10 cellular contexts compared by ENCODE assay signal in genomic region chr6:79630400-79630882, GRCh38. TPM values are rescaled to one million over a fixed set of nuclear protein-coding genes. Genes with fewer than 3 reads are reported as not detected.
DNase-seq lines count a peak whose midpoint lies in the region; ATAC-seq, FAIRE-seq and TF ChIP-seq lines count a peak whose summit lies in the region.
"Had no signal": no experiment of that assay in that cellular context is flagged by ENCODE, and none has a peak within 500 bp of the region (broad histone marks: within the 10 kb centered on the region; RNA-seq: fewer than 3 reads in every experiment).

No MANE protein-coding gene starts in this region.

- no peak for ATAC-seq in memory B cell (ENCODE audit: low read depth)

- H3K4me3 Mint-ChIP-seq in activated naive CD4-positive, alpha-beta T cell treated with anti-CD3 and anti-CD28 coated beads for 36 hours: peak overlapping the region; percentile 77
- H3K4me3 Mint-ChIP-seq in brain (peak overlapping the region; percentile 91 to 99 (median 94)), memory B cell (peak overlapping the region; percentile 15)

- H3K9me3 Mint-ChIP-seq in activated naive CD4-positive, alpha-beta T cell treated with anti-CD3 and anti-CD28 coated beads for 36 hours: no peaks in the 10 kb centered on the region
- no peaks in the 10 kb centered on the region for H3K9me3 Mint-ChIP-seq in brain
- H3K9me3 Mint-ChIP-seq in memory B cell: no peaks in the 10 kb centered on the region

- H3K27me3 ChIP-seq in transverse colon: no peaks in the 10 kb centered on the region

- H3K4me3 ChIP-seq in transverse colon: peak overlapping the region in 3 of 4 donors; percentile 62 to 97 (median 83)

- no peaks in the 10 kb centered on the region for H3K9me3 ChIP-seq in transverse colon

- H3K36me3 Mint-ChIP-seq in activated naive CD4-positive, alpha-beta T cell treated with anti-CD3 and anti-CD28 coated beads for 36 hours (ENCODE audit: low read depth): no peaks in the 10 kb centered on the region
- H3K36me3 Mint-ChIP-seq in brain: no peaks in the 10 kb centered on the region
- no peaks in the 10 kb centered on the region for H3K36me3 Mint-ChIP-seq in memory B cell

- H3K27ac ChIP-seq in transverse colon: peak overlapping the region; percentile 92 to 98 (median 96)

- 37 to 44% methylated on average over 7 to 8 of the region's 8 CpGs for WGBS in transverse colon (ENCODE audit: low coverage in 1 of 2), 2 donors

- H3K27me3 Mint-ChIP-seq in activated naive CD4-positive, alpha-beta T cell treated with anti-CD3 and anti-CD28 coated beads for 36 hours (ENCODE audit: low read depth): peaks cover 32% of the 10 kb centered on the region
- H3K27me3 Mint-ChIP-seq in brain (peaks cover 25% of the 10 kb centered on the region), memory B cell (peaks cover 19% of the 10 kb centered on the region)

- no peaks in the 10 kb centered on the region for H3K36me3 ChIP-seq in transverse colon

- CTCF ChIA-PET in activated naive CD4-positive, alpha-beta T cell treated with anti-CD3 and anti-CD28 coated beads for 36 hours (lab: Charles Lee): interaction anchor here (0.7 to 2.4 kb wide), 6 partner anchors 8 to 323 kb away, joined by 3 to 9 read pairs (median 4); no protein-coding TSS in a partner anchor

- H3K4me1 Mint-ChIP-seq in activated naive CD4-positive, alpha-beta T cell treated with anti-CD3 and anti-CD28 coated beads for 36 hours (ENCODE audit: low read depth): peaks cover 8% of the 10 kb centered on the region
- H3K4me1 Mint-ChIP-seq in brain (peaks cover 48% of the 10 kb centered on the region), memory B cell (peaks cover 6% of the 10 kb centered on the region)

- no peak for TF ChIP-seq EP300 in transverse colon (IDR thresholded peaks at IDR 0.05; ENCODE audit: low read depth)

- TF ChIP-seq POLR2A in transverse colon (IDR thresholded peaks at IDR 0.05): no peak

- in situ Hi-C loops in transverse colon (cut with MboI; ENCODE audit: low pct_ligation_motif_present in 1 of 4, low pct_unique_long_range_greater_than_20kb in 1 of 4, low sequenced_read_pairs in 3 of 4): no loop called here

- TF ChIP-seq CTCF in brain (conservative IDR thresholded peaks at IDR 0.05): no peak
- no peak for TF ChIP-seq CTCF in transverse colon (IDR thresholded peaks at IDR 0.05)

- H3K27ac Mint-ChIP-seq in activated naive CD4-positive, alpha-beta T cell treated with anti-CD3 and anti-CD28 coated beads for 36 hours: no peak overlapping the region
- H3K27ac Mint-ChIP-seq in brain: peak overlapping the region; percentile 79 to 97 (median 85)
- no peak overlapping the region for H3K27ac Mint-ChIP-seq in memory B cell

- peaks cover 0 to 48% (median 19%) of the 10 kb centered on the region in 4 donors for H3K4me1 ChIP-seq in transverse colon

- intact Hi-C loops in activated naive CD4-positive, alpha-beta T cell treated with anti-CD3 and anti-CD28 coated beads for 36 hours (cut with micrococcal nuclease): no loop called here
- intact Hi-C loops in transverse colon (cut with DNase I; ENCODE audit: low total_unique reads): no loop called here

- FAIRE-seq in GM19239 (lab: Jason Lieb, UNC): no peak
- FAIRE-seq: D721Med had no signal

- DNase-seq in activated naive CD4-positive, alpha-beta T cell treated with anti-CD3 and anti-CD28 coated beads for 36 hours: no peak
- DNase-seq in activated naive CD4-positive, alpha-beta T cell treated with Interleukin-2 at 50 U/mL for 16 hours: no peak
- DNase-seq in memory B cell (ENCODE audit: low spot score in 2 of 2): no peak
- DNase-seq in transverse colon: no peak
- DNase-seq in C1 segment of cervical spinal cord (lab: John Stamatoyannopoulos, UW): no peak
- no peak for DNase-seq in AG08396 (ENCODE audit: low spot score)
- no peak for DNase-seq in GM19239 (ENCODE audit: insufficient read length, low spot score)
- DNase-seq: NCI-H524 treated with DMSO at 0.1 percent for 48 hours had no signal

RNA-seq across cellular contexts. Expression of gene SH3BGRL2, which starts 0.7 kb away (rescaled TPM):
- under 1 TPM; 0.62 to 0.76 TPM for total RNA-seq in activated naive CD4-positive, alpha-beta T cell treated with anti-CD3 and anti-CD28 coated beads for 36 hours
- 34.4 TPM for polyA plus RNA-seq in brain (ENCODE audit: insufficient read depth, low read depth, low replicate concordance)
- 100 to 1,000 TPM in 3 of 4 donors, 10 to 100 TPM in 1; 54.7 to 177 (median 128) TPM for total RNA-seq in transverse colon

Comparison
In these comparisons a context has a peak if more than half of its experiments do, and no peak if none do; other contexts are left out.
1. H3K27ac Mint-ChIP-seq: peak in brain (5 of 5); none in activated naive CD4-positive, alpha-beta T cell treated with anti-CD3 and anti-CD28 coated beads for 36 hours (single experiment) and memory B cell (single experiment).
2. H3K4me3 Mint-ChIP-seq: peak in every context shown above with its lines; median percentile 94 in brain; 77 in activated naive CD4-positive, alpha-beta T cell treated with anti-CD3 and anti-CD28 coated beads for 36 hours; 15 in memory B cell.
3. RNA of gene SH3BGRL2, which starts 0.7 kb away (total RNA-seq): 54.7 to 177 TPM in transverse colon; 0.62 to 0.76 TPM in activated naive CD4-positive, alpha-beta T cell treated with anti-CD3 and anti-CD28 coated beads for 36 hours; every median in the first group is over 10 times any median in the second.